In genomic region chr17:61441507-61441906, GRCh38 we compare ENCODE assay signal across 8 cellular contexts. TPM values are rescaled to one million over a fixed set of nuclear protein-coding genes. Genes with fewer than 3 reads are reported as not detected.
"Had no signal": no experiment of that assay in that cellular context is flagged by ENCODE, and none has a peak within 500 bp of the region (broad histone marks: within the 10 kb centered on the region; RNA-seq: fewer than 3 reads in every experiment).

No MANE protein-coding gene starts in this region.

RNA-seq across cellular contexts. Expression of gene TBX4, which starts 10.7 kb away (rescaled TPM):
- total RNA-seq: OCI-LY7, PC-3, PC-9, Peyer's patch, Right ventricle myocardium inferior, Right ventricle myocardium superior, RPMI7951, SK-MEL-5 had no signal

RNA-seq across cellular contexts. Expression of gene TBX2, which starts 41.9 kb away (rescaled TPM):
- total RNA-seq: OCI-LY7 had no signal
